Comparison of ENCODE assay signal across 1 cellular context in genomic region chr12:13777374-13777773, GRCh38.
TF ChIP-seq lines count a peak whose summit lies in the region.

No MANE protein-coding gene starts in this region.

TF ChIP-seq in WTC11, 78 proteins besides CTCF, POLR2A, EP300 and RAD21 (continued from another document):
- TF ChIP-seq ARID4B (CRISPR knock-in tag; IDR thresholded peaks at IDR 0.05; ENCODE audit: borderline replicate concordance): no peak
- no peak for TF ChIP-seq ZNF138 (CRISPR knock-in tag; conservative IDR thresholded peaks at IDR 0.05)
- TF ChIP-seq JUN (CRISPR knock-in tag; IDR thresholded peaks at IDR 0.05): no peak
- TF ChIP-seq ETV6 (CRISPR knock-in tag; IDR thresholded peaks at IDR 0.05): no peak
- TF ChIP-seq NR1H2 (CRISPR knock-in tag; IDR thresholded peaks at IDR 0.05): no peak
- no peak for TF ChIP-seq NFYB (CRISPR knock-in tag; conservative IDR thresholded peaks at IDR 0.05; ENCODE audit: low read depth)
- no peak for TF ChIP-seq MXD4 (CRISPR knock-in tag; IDR thresholded peaks at IDR 0.05; ENCODE audit: borderline replicate concordance)
- TF ChIP-seq ERG (CRISPR knock-in tag; IDR thresholded peaks at IDR 0.05): no peak
- TF ChIP-seq, protein P1, sequence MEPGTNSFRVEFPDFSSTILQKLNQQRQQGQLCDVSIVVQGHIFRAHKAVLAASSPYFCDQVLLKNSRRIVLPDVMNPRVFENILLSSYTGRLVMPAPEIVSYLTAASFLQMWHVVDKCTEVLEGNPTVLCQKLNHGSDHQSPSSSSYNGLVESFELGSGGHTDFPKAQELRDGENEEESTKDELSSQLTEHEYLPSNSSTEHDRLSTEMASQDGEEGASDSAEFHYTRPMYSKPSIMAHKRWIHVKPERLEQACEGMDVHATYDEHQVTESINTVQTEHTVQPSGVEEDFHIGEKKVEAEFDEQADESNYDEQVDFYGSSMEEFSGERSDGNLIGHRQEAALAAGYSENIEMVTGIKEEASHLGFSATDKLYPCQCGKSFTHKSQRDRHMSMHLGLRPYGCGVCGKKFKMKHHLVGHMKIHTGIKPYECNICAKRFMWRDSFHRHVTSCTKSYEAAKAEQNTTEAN (CRISPR knock-in tag; IDR thresholded peaks at IDR 0.05): no peak
- no peak for TF ChIP-seq ZNF281 (CRISPR knock-in tag; IDR thresholded peaks at IDR 0.05)
- no peak for TF ChIP-seq GABPB1 (CRISPR knock-in tag; IDR thresholded peaks at IDR 0.05)
- TF ChIP-seq SP1 (CRISPR knock-in tag; conservative IDR thresholded peaks at IDR 0.05): no peak
- TF ChIP-seq AFF4 (CRISPR knock-in tag; IDR thresholded peaks at IDR 0.05; ENCODE audit: borderline replicate concordance): no peak
